ENCODE assay signal across 27 cellular contexts in genomic region chr4:75639124-75639695, GRCh38. TPM values are rescaled to one million over a fixed set of nuclear protein-coding genes. Genes with fewer than 3 reads are reported as not detected.
DNase-seq lines count a peak whose midpoint lies in the region; ATAC-seq, FAIRE-seq and TF ChIP-seq lines count a peak whose summit lies in the region.
"Had no signal": no experiment of that assay in that cellular context is flagged by ENCODE, and none has a peak within 500 bp of the region (broad histone marks: within the 10 kb centered on the region; RNA-seq: fewer than 3 reads in every experiment).

No MANE protein-coding gene starts in this region.

- H3K4me1 Mint-ChIP-seq in MCF 10A (ENCODE audit: insufficient read depth, unreplicated experiment), result peaks cover 8% of the 10 kb centered on the region
- H3K4me1 Mint-ChIP-seq in activated T-helper 1 cell treated with anti-CD3 and anti-CD28 coated beads, Interleukin-12 subunit alpha, Interleukin-12 subunit beta, Interleukin-2, Interleukin-4 antibody, amounts not matched to agents 30 ng/mL and 10 ng/mL and 1 ng/mL, durations not matched to agents 14 hours and 24 hours and 36 hours (ENCODE audit: low read depth), result peaks cover 3% of the 10 kb centered on the region

- no peak overlapping the region for H2AFZ ChIP-seq in mammary epithelial cell (ENCODE audit: low read depth, low read length)
- no peak overlapping the region for H2AFZ ChIP-seq in HepG2 (ENCODE audit: low read length)

- BruUV-seq in MCF 10A (replicated peaks; lab: Mats Ljungman, UMichigan) (no TSS peak), mammary epithelial cell (replicated peaks; lab: Mats Ljungman, UMichigan) (no TSS peak), HepG2 (replicated peaks; lab: Mats Ljungman, UMichigan) (no TSS peak)

- no peaks in the 10 kb centered on the region for H3K9me3 Mint-ChIP-seq in MCF 10A (ENCODE audit: unreplicated experiment)
- no peaks in the 10 kb centered on the region for H3K9me3 Mint-ChIP-seq in activated T-helper 1 cell treated with anti-CD3 and anti-CD28 coated beads, Interleukin-12 subunit alpha, Interleukin-12 subunit beta, Interleukin-2, Interleukin-4 antibody, amounts not matched to agents 30 ng/mL and 10 ng/mL and 1 ng/mL, durations not matched to agents 14 hours and 24 hours and 36 hours
- H3K9me3 Mint-ChIP-seq: activated CD4-positive, alpha-beta memory T cell treated with anti-CD3 and anti-CD28 coated beads for 36 hours; activated naive CD4-positive, alpha-beta T cell treated with anti-CD3 and anti-CD28 coated beads, Interleukin-2, amount 50 U/mL, for 72 hours; activated T-cell treated with anti-CD3 and anti-CD28 coated beads, Interleukin-2, amount 50 U/mL, for 4 hours had no signal

- FAIRE-seq in HepG2 (lab: Jason Lieb, UNC), result no peak
- FAIRE-seq: D721Med, H1, keratinocyte had no signal

- H3K27ac ChIP-seq in mammary epithelial cell (ENCODE audit: insufficient read depth, low read depth, low read length) (no peak overlapping the region), HepG2 (ENCODE audit: extremely low read length, insufficient read depth, low read length) (no peak overlapping the region), heart left ventricle (no peak overlapping the region), ascending aorta (no peak overlapping the region)
- H3K27ac ChIP-seq: gastroesophageal sphincter, right atrium auricular region, RWPE1, transverse colon had no signal

- no peak overlapping the region for H3K4me3 Mint-ChIP-seq in MCF 10A (ENCODE audit: unreplicated experiment)
- H3K4me3 Mint-ChIP-seq in activated T-helper 1 cell treated with anti-CD3 and anti-CD28 coated beads, Interleukin-12 subunit alpha, Interleukin-12 subunit beta, Interleukin-2, Interleukin-4 antibody, amounts not matched to agents 30 ng/mL and 10 ng/mL and 1 ng/mL, durations not matched to agents 14 hours and 24 hours and 36 hours, result no peak overlapping the region
- H3K4me3 Mint-ChIP-seq: activated CD4-positive, alpha-beta memory T cell treated with anti-CD3 and anti-CD28 coated beads for 36 hours; activated T-cell treated with anti-CD3 and anti-CD28 coated beads, Interleukin-2, amount 50 U/mL, for 4 hours had no signal

- peaks cover 15% of the 10 kb centered on the region for H3K4me1 ChIP-seq in mammary epithelial cell (ENCODE audit: insufficient read depth, low read length)
- peaks cover 13% of the 10 kb centered on the region; the same call in 1 of the 2 replicates for H3K4me1 ChIP-seq in HepG2 (ENCODE audit: insufficient read depth, low read length)
- no peaks in the 10 kb centered on the region for H3K4me1 ChIP-seq in heart left ventricle
- no peaks in the 10 kb centered on the region for H3K4me1 ChIP-seq in ascending aorta
- H3K4me1 ChIP-seq: right atrium auricular region, transverse colon had no signal

- WGBS in mammary epithelial cell (ENCODE audit: low coverage, missing lambda C conversion rate), result 100% methylated on average over 7 of the region's 7 CpGs
- WGBS in HepG2 (ENCODE audit: low lambda C conversion rate), result 70% methylated on average over 7 of the region's 7 CpGs
- 89 to 96% (median 93%) methylated on average over 7 of the region's 7 CpGs for WGBS in heart left ventricle, 4 donors

- H3K9ac ChIP-seq in mammary epithelial cell (ENCODE audit: insufficient read depth, low read length) (no peak overlapping the region), HepG2 (ENCODE audit: insufficient read depth, low read depth, low read length) (no peak overlapping the region)

- dilution Hi-C loops in mammary epithelial cell (cut with HindIII; ENCODE audit: low sequenced_read_pairs), result no loop called here

- H3K9me3 ChIP-seq in mammary epithelial cell (replicated peaks; ENCODE audit: insufficient read depth, low read length), result no peaks in the 10 kb centered on the region
- no peaks in the 10 kb centered on the region for H3K9me3 ChIP-seq in HepG2 (ENCODE audit: low read length)
- no peaks in the 10 kb centered on the region for H3K9me3 ChIP-seq in heart left ventricle
- no peaks in the 10 kb centered on the region for H3K9me3 ChIP-seq in ascending aorta
- H3K9me3 ChIP-seq: gastroesophageal sphincter, right atrium auricular region, transverse colon had no signal

- H3K27me3 ChIP-seq in mammary epithelial cell (ENCODE audit: insufficient read depth, low read length) (no peaks in the 10 kb centered on the region), HepG2 (ENCODE audit: control insufficient read depth in 1 of 2, insufficient read depth in 2 of 2, low read length in 2 of 2) (no peaks in the 10 kb centered on the region; a peak in 1 of 5 replicates), heart left ventricle (no peaks in the 10 kb centered on the region), ascending aorta (no peaks in the 10 kb centered on the region)
- H3K27me3 ChIP-seq: gastroesophageal sphincter, right atrium auricular region, transverse colon had no signal

- H3K4me3 ChIP-seq in mammary epithelial cell (replicated peaks in 1 of 3; ENCODE audit: insufficient read depth in 1 of 3, low read depth in 2 of 3, low read length in 3 of 3) (no peak overlapping the region), HepG2 (replicated peaks in 1 of 3; ENCODE audit: insufficient read depth in 1 of 3, low read depth in 2 of 3, low read length in 3 of 3) (no peak overlapping the region), heart left ventricle (no peak overlapping the region), ascending aorta (no peak overlapping the region)
- H3K4me3 ChIP-seq: gastroesophageal sphincter, right atrium auricular region, transverse colon had no signal

- POLR2A ChIA-PET in MCF 10A (lab: Yijun Ruan, JAX), result interaction anchor here (0.5 to 1.1 kb wide), 3 partner anchors 8 to 128 kb away, joined by 3 read pairs; partner anchors contain the start of gene USO1
- POLR2A ChIA-PET in HepG2 (lab: Yijun Ruan, JAX), result no interaction called here

- peak; percentile 31 for ATAC-seq in HepG2
- ATAC-seq in heart left ventricle, result no peak
- ATAC-seq in HG02884 (IDR thresholded peaks at IDR 0.05; ENCODE audit: unreplicated experiment), result no peak
- ATAC-seq: activated naive CD4-positive, alpha-beta T cell treated with anti-CD3 and anti-CD28 coated beads, Interleukin-2, amount 50 U/mL, for 72 hours; activated T-cell treated with anti-CD3 and anti-CD28 coated beads, Interleukin-2, amount 50 U/mL, for 4 hours; gastroesophageal sphincter had no signal

- TF ChIP-seq POLR2A in HepG2 (IDR thresholded peaks at IDR 0.05; ENCODE audit: insufficient read depth in 1 of 2, low read depth in 2 of 2, low read length in 2 of 2), result no peak
- no peak for TF ChIP-seq POLR2A in heart left ventricle (IDR thresholded peaks at IDR 0.05)

- H4K20me1 ChIP-seq in mammary epithelial cell (ENCODE audit: insufficient read depth, low read length) (no peaks in the 10 kb centered on the region), HepG2 (ENCODE audit: insufficient read depth, low read length) (no peaks in the 10 kb centered on the region)

- H3K4me2 ChIP-seq in mammary epithelial cell (ENCODE audit: insufficient read depth, low read depth, low read length), result no peak overlapping the region
- H3K4me2 ChIP-seq in HepG2 (ENCODE audit: low read depth, low read length), result no peak overlapping the region

- no peak overlapping the region for H3K27ac Mint-ChIP-seq in MCF 10A (ENCODE audit: low read depth, unreplicated experiment)
- peak overlapping the region; percentile 1 for H3K27ac Mint-ChIP-seq in activated T-helper 1 cell treated with anti-CD3 and anti-CD28 coated beads, Interleukin-12 subunit alpha, Interleukin-12 subunit beta, Interleukin-2, Interleukin-4 antibody, amounts not matched to agents 30 ng/mL and 10 ng/mL and 1 ng/mL, durations not matched to agents 14 hours and 24 hours and 36 hours
- H3K27ac Mint-ChIP-seq: activated CD4-positive, alpha-beta memory T cell treated with anti-CD3 and anti-CD28 coated beads for 36 hours; activated naive CD4-positive, alpha-beta T cell treated with anti-CD3 and anti-CD28 coated beads, Interleukin-2, amount 50 U/mL, for 72 hours had no signal

- TF ChIP-seq EP300 in HepG2 (IDR thresholded peaks at IDR 0.05; ENCODE audit: low read depth in 2 of 2, low read length in 2 of 2) (no peak), HepG2 (CRISPR knock-in tag; IDR thresholded peaks at IDR 0.05; ENCODE audit: borderline replicate concordance) (no peak)

- TF ChIP-seq RAD21 in HepG2 (CRISPR knock-in tag; IDR thresholded peaks at IDR 0.05), result no peak

- in situ Hi-C loops in mammary epithelial cell (cut with MboI; ENCODE audit: low sequenced_read_pairs in 2 of 2) (no loop called here), HepG2 (cut with HindIII; ENCODE audit: extremely low pct_ligation_motif_present, low pct_unique_long_range_greater_than_20kb) (no loop called here)

- H3K36me3 ChIP-seq in mammary epithelial cell (ENCODE audit: insufficient read depth, low read length), result peaks cover 8% of the 10 kb centered on the region
- peaks cover 0 to 9% of the 10 kb centered on the region in 2 experiments; a peak in 2 of 5 replicates for H3K36me3 ChIP-seq in HepG2 (replicated peaks in 1 of 2; ENCODE audit: control insufficient read depth in 1 of 2, insufficient read depth in 2 of 2, low read length in 2 of 2)
- H3K36me3 ChIP-seq in heart left ventricle, result peaks cover 0 to 26% (median 7%) of the 10 kb centered on the region in 9 donors
- H3K36me3 ChIP-seq in ascending aorta, result peaks cover 0 to 3% of the 10 kb centered on the region in 2 donors
- H3K36me3 ChIP-seq: transverse colon had no signal

- H3K27me3 Mint-ChIP-seq in MCF 10A (ENCODE audit: insufficient read depth, unreplicated experiment), result no peaks in the 10 kb centered on the region
- peaks cover 2% of the 10 kb centered on the region for H3K27me3 Mint-ChIP-seq in activated T-helper 1 cell treated with anti-CD3 and anti-CD28 coated beads, Interleukin-12 subunit alpha, Interleukin-12 subunit beta, Interleukin-2, Interleukin-4 antibody, amounts not matched to agents 30 ng/mL and 10 ng/mL and 1 ng/mL, durations not matched to agents 14 hours and 24 hours and 36 hours (ENCODE audit: insufficient read depth)
- H3K27me3 Mint-ChIP-seq: activated CD4-positive, alpha-beta memory T cell treated with anti-CD3 and anti-CD28 coated beads for 36 hours had no signal

- DNase-seq in MCF 10A (ENCODE audit: unreplicated experiment), result peak; percentile 6
- DNase-seq in mammary epithelial cell, result no peak
- DNase-seq in activated T-helper 1 cell treated with anti-CD3 and anti-CD28 coated beads, Interleukin-12 subunit alpha, Interleukin-12 subunit beta, Interleukin-2, Interleukin-4 antibody, amounts not matched to agents 30 ng/mL and 10 ng/mL and 1 ng/mL, durations not matched to agents 14 hours and 24 hours and 36 hours (ENCODE audit: low spot score), result no peak
- no peak for DNase-seq in HepG2 (ENCODE audit: low spot score)
- DNase-seq in heart left ventricle, result no peak
- DNase-seq in ascending aorta (ENCODE audit: low spot score in 2 of 2), result no peak
- no peak for DNase-seq in dedifferentiated amniotic fluid mesenchymal stem cell (ENCODE audit: extremely low spot score)
- DNase-seq: activated CD4-positive, alpha-beta memory T cell treated with anti-CD3 and anti-CD28 coated beads for 36 hours; activated CD4-positive, CD25-positive, alpha-beta regulatory T cell; activated T-cell treated with anti-CD3 and anti-CD28 coated beads, Interleukin-2, amount 50 U/mL, for 4 hours; effector CD8-positive, alpha-beta T cell; EL; mesenchymal stem cell; MM.1S; NCI-H69; stimulated activated CD4-positive, alpha-beta T cell treated with anti-CD3 and anti-CD28 coated beads, Interleukin-12 subunit alpha, Interleukin-12 subunit beta, amount 100 ng/mL, for 4 hours; stimulated activated CD4-positive, alpha-beta T cell treated with anti-CD3 and anti-CD28 coated beads, Interleukin-4, amount 100 ng/mL, for 4 hours; T-helper 9 cell; transverse colon had no signal

- intact Hi-C loops in MCF 10A (cut with micrococcal nuclease), result no loop called here
- intact Hi-C loops in mammary epithelial cell (cut with micrococcal nuclease), result no loop called here
- intact Hi-C loops in activated T-helper 1 cell treated with anti-CD3 and anti-CD28 coated beads, Interleukin-12 subunit alpha, Interleukin-12 subunit beta, Interleukin-2, Interleukin-4 antibody, amounts not matched to agents 30 ng/mL and 10 ng/mL and 1 ng/mL, durations not matched to agents 14 hours and 24 hours and 36 hours (cut with micrococcal nuclease), result loop anchor here (10.0 kb wide), 1 partner anchor 306 kb away; the partner anchor contains the start of gene NAAA
- intact Hi-C loops in HepG2 (cut with micrococcal nuclease; ENCODE audit: unreplicated experiment), result no loop called here
- intact Hi-C loops in heart left ventricle (cut with DNase I), result no loop called here
- intact Hi-C loops in ascending aorta (cut with DNase I), result no loop called here

- TF ChIP-seq CTCF in MCF 10A (IDR thresholded peaks at IDR 0.05; ENCODE audit: unreplicated experiment) (no peak), mammary epithelial cell (conservative IDR thresholded peaks at IDR 0.05 in 1 of 2, IDR thresholded peaks at IDR 0.05 in 1 of 2; ENCODE audit: extremely low read depth in 1 of 2, insufficient read depth in 1 of 2, low read depth in 1 of 2, low read length in 2 of 2) (no peak), HepG2 (CRISPR knock-in tag; IDR thresholded peaks at IDR 0.05) (no peak), heart left ventricle (IDR thresholded peaks at IDR 0.05) (no peak), ascending aorta (IDR thresholded peaks at IDR 0.05) (no peak)

- CTCF ChIA-PET in MCF 10A (lab: Yijun Ruan, JAX) (interaction anchor here (0.7 to 0.8 kb wide), 2 partner anchors 61 to 85 kb away, joined by 4 to 6 read pairs; partner anchors contain the start of gene USO1), mammary epithelial cell (lab: Charles Lee; ENCODE audit: low non-redundant PET) (no interaction called here), HepG2 (lab: Yijun Ruan, JAX; ENCODE audit: low intra/inter-chr PET ratio, low total read pairs) (no interaction called here)

- H3K36me3 Mint-ChIP-seq in MCF 10A (ENCODE audit: insufficient read depth, unreplicated experiment), result peaks cover 37% of the 10 kb centered on the region
- peaks cover 21% of the 10 kb centered on the region for H3K36me3 Mint-ChIP-seq in activated T-helper 1 cell treated with anti-CD3 and anti-CD28 coated beads, Interleukin-12 subunit alpha, Interleukin-12 subunit beta, Interleukin-2, Interleukin-4 antibody, amounts not matched to agents 30 ng/mL and 10 ng/mL and 1 ng/mL, durations not matched to agents 14 hours and 24 hours and 36 hours (ENCODE audit: low read depth)

- H3K79me2 ChIP-seq in mammary epithelial cell (ENCODE audit: insufficient read depth, low read length), result no peaks in the 10 kb centered on the region
- H3K79me2 ChIP-seq in HepG2 (ENCODE audit: insufficient read depth, low read length), result no peaks in the 10 kb centered on the region

RNA-seq across cellular contexts. Expression of gene CDKL2, which starts 8.9 kb away (rescaled TPM):
- 0.39 and 0.42 TPM in 2 replicates for total RNA-seq in MCF 10A (2022)
- 1 to 10 TPM; 2.9 to 5.2 TPM for total RNA-seq in mammary epithelial cell
- polyA plus RNA-seq in mammary epithelial cell, result 1.1 TPM
- polyA minus RNA-seq in mammary epithelial cell, result 1.7 TPM
- total RNA-seq in activated T-helper 1 cell treated with anti-CD3 and anti-CD28 coated beads, Interleukin-12 subunit alpha, Interleukin-12 subunit beta, Interleukin-2, Interleukin-4 antibody, amounts not matched to agents 30 ng/mL and 10 ng/mL and 1 ng/mL, durations not matched to agents 14 hours and 24 hours and 36 hours, result 0.16 and 0.22 TPM in 2 replicates
- not detected in 2 replicates for total RNA-seq in HepG2 (2016; rRNA removed; fragmentation: Illumina TruSeq; extraction: Trizol)
- not detected in 2 replicates for total RNA-seq in HepG2 (2016; cell fraction: cytosol; rRNA removed; fragmentation: Illumina TruSeq; extraction: Trizol; ENCODE audit: low read depth)
- total RNA-seq in HepG2 (2016; cell fraction: insoluble cytoplasmic fraction; rRNA removed; fragmentation: Illumina TruSeq; extraction: Trizol), result not detected in 2 replicates
- total RNA-seq in HepG2 (2016; cell fraction: membrane; rRNA removed; fragmentation: Illumina TruSeq; extraction: Trizol), result not detected in 2 replicates
- not detected in 2 replicates for total RNA-seq in HepG2 (2016; cell fraction: nucleus; rRNA removed; fragmentation: Illumina TruSeq; extraction: Trizol)
- not detected in 2 replicates for polyA plus RNA-seq in HepG2 (2011; rRNA removed)
- polyA plus RNA-seq in HepG2 (2011; cell fraction: cytosol; rRNA removed), result not detected in 2 replicates
- polyA plus RNA-seq in HepG2 (2011; cell fraction: nucleus; rRNA removed), result not detected in 2 replicates
- not detected in 2 replicates for polyA plus RNA-seq in HepG2 (2012)
- not detected in 2 replicates for polyA plus RNA-seq in HepG2 (2016; cell fraction: cytosol; fragmentation: Illumina TruSeq; extraction: Trizol; ENCODE audit: low read depth)
- polyA plus RNA-seq in HepG2 (2016; cell fraction: insoluble cytoplasmic fraction; fragmentation: Illumina TruSeq; extraction: Trizol; ENCODE audit: low read depth), result not detected in 2 replicates
- polyA plus RNA-seq in HepG2 (2016; cell fraction: membrane; fragmentation: Illumina TruSeq; extraction: Trizol; ENCODE audit: low read depth), result not detected in 2 replicates
- polyA plus RNA-seq in HepG2 (2016; cell fraction: nucleus; fragmentation: Illumina TruSeq; extraction: Trizol; ENCODE audit: insufficient read depth, low read depth), result not detected in 2 replicates
- not detected in 2 replicates for polyA minus RNA-seq in HepG2 (2011; rRNA and poly(A)+ RNA removed; ENCODE audit: low replicate concordance)
- polyA minus RNA-seq in HepG2 (2011; cell fraction: cytosol; rRNA and poly(A)+ RNA removed), result not detected in 2 replicates
- not detected in 2 replicates for polyA minus RNA-seq in HepG2 (2011; cell fraction: nucleus; rRNA and poly(A)+ RNA removed)
- 1 to 10 TPM in 1 of 9 donors, under 1 TPM in 4, not detected in 4; 0.19 to 1.1 (median 0.83) TPM for total RNA-seq in heart left ventricle
- under 1 TPM in 1 of 2 donors, not detected in 1; 0.04 TPM for polyA plus RNA-seq in heart left ventricle
- not detected for total RNA-seq in ascending aorta

RNA-seq across cellular contexts. Expression of gene G3BP2, which starts 34.0 kb away (rescaled TPM):
- total RNA-seq in MCF 10A (2022), result 179 and 231 TPM in 2 replicates
- 100 to 1,000 TPM; 146 to 192 TPM for total RNA-seq in mammary epithelial cell
- 79.3 TPM for polyA plus RNA-seq in mammary epithelial cell
- 199 TPM for polyA minus RNA-seq in mammary epithelial cell
- 143 and 144 TPM in 2 replicates for total RNA-seq in activated T-helper 1 cell treated with anti-CD3 and anti-CD28 coated beads, Interleukin-12 subunit alpha, Interleukin-12 subunit beta, Interleukin-2, Interleukin-4 antibody, amounts not matched to agents 30 ng/mL and 10 ng/mL and 1 ng/mL, durations not matched to agents 14 hours and 24 hours and 36 hours
- 179 and 316 TPM in 2 replicates for total RNA-seq in HepG2 (2016; rRNA removed; fragmentation: Illumina TruSeq; extraction: Trizol)
- total RNA-seq in HepG2 (2016; cell fraction: cytosol; rRNA removed; fragmentation: Illumina TruSeq; extraction: Trizol; ENCODE audit: low read depth), result 11.2 and 19.7 TPM in 2 replicates
- total RNA-seq in HepG2 (2016; cell fraction: insoluble cytoplasmic fraction; rRNA removed; fragmentation: Illumina TruSeq; extraction: Trizol), result 189 and 305 TPM in 2 replicates
- 43.1 and 44.4 TPM in 2 replicates for total RNA-seq in HepG2 (2016; cell fraction: membrane; rRNA removed; fragmentation: Illumina TruSeq; extraction: Trizol)
- 111 and 112 TPM in 2 replicates for total RNA-seq in HepG2 (2016; cell fraction: nucleus; rRNA removed; fragmentation: Illumina TruSeq; extraction: Trizol)
- polyA plus RNA-seq in HepG2 (2011; rRNA removed), result 45.9 and 51.7 TPM in 2 replicates
- polyA plus RNA-seq in HepG2 (2011; cell fraction: cytosol; rRNA removed), result 27.1 and 46.8 TPM in 2 replicates
- polyA plus RNA-seq in HepG2 (2011; cell fraction: nucleus; rRNA removed), result 15.9 and 17.2 TPM in 2 replicates
- polyA plus RNA-seq in HepG2 (2012), result 70.5 and 76.8 TPM in 2 replicates
- polyA plus RNA-seq in HepG2 (2016; cell fraction: cytosol; fragmentation: Illumina TruSeq; extraction: Trizol; ENCODE audit: low read depth), result 5.2 and 5.9 TPM in 2 replicates
- polyA plus RNA-seq in HepG2 (2016; cell fraction: insoluble cytoplasmic fraction; fragmentation: Illumina TruSeq; extraction: Trizol; ENCODE audit: low read depth), result 205 and 220 TPM in 2 replicates
- 17.8 and 19.9 TPM in 2 replicates for polyA plus RNA-seq in HepG2 (2016; cell fraction: membrane; fragmentation: Illumina TruSeq; extraction: Trizol; ENCODE audit: low read depth)
- polyA plus RNA-seq in HepG2 (2016; cell fraction: nucleus; fragmentation: Illumina TruSeq; extraction: Trizol; ENCODE audit: insufficient read depth, low read depth), result 75.9 and 78.7 TPM in 2 replicates
- polyA minus RNA-seq in HepG2 (2011; rRNA and poly(A)+ RNA removed; ENCODE audit: low replicate concordance), result 31.2 and 31.4 TPM in 2 replicates
- polyA minus RNA-seq in HepG2 (2011; cell fraction: cytosol; rRNA and poly(A)+ RNA removed), result 69.6 and 72.0 TPM in 2 replicates
- 61.0 and 82.1 TPM in 2 replicates for polyA minus RNA-seq in HepG2 (2011; cell fraction: nucleus; rRNA and poly(A)+ RNA removed)
- total RNA-seq in heart left ventricle, result 100 to 1,000 TPM in 2 of 9 donors, 10 to 100 TPM in 7; 70.8 to 126 (median 87.6) TPM
- polyA plus RNA-seq in heart left ventricle, result 10 to 100 TPM; 13.0 to 57.4 TPM
- 88.9 TPM for total RNA-seq in ascending aorta
